In genomic region chr10:49174926-49175500, GRCh38 we compare ENCODE assay signal across 1 cellular context.
TF ChIP-seq lines count a peak whose summit lies in the region.

No MANE protein-coding gene starts in this region.

TF ChIP-seq in K562, 482 proteins besides CTCF, POLR2A, EP300 and RAD21 (continued from another document):
- TF ChIP-seq HINFP (tag; conservative IDR thresholded peaks at IDR 0.05; ENCODE audit: low read depth) (no peak), ARID1B (IDR thresholded peaks at IDR 0.05) (peak; percentile 19; the same call in 1 of the 2 replicates), HDAC1 (IDR thresholded peaks at IDR 0.05) (peak in 1 of 2 experiments; percentile 14; a peak in 1 of 4 replicates), TCF3 (CRISPR knock-in tag; IDR thresholded peaks at IDR 0.05) (0 out of 2 replicates have a peak, but pooled peaks have one; percentile 9), ZBTB11 (CRISPR knock-in tag; IDR thresholded peaks at IDR 0.05) (0 out of 6 replicates have a peak, but pooled peaks of 1 of the 3 experiments have one; percentile 15), XRCC4 (IDR thresholded peaks at IDR 0.05; ENCODE audit: extremely low read depth, insufficient read depth, insufficient read length) (no peak), RCOR1 (IDR thresholded peaks at IDR 0.05; ENCODE audit: borderline replicate concordance in 1 of 2, low read depth in 2 of 2, low read length in 2 of 2) (peak in 1 of 2 experiments; percentile 52; a peak in 1 of 4 replicates), PHB2 (IDR thresholded peaks at IDR 0.05; ENCODE audit: low read depth) (no peak), RREB1 (CRISPR knock-in tag; IDR thresholded peaks at IDR 0.05) (0 out of 2 replicates have a peak, but pooled peaks have one; percentile 30), MAX (CRISPR knock-in tag; IDR thresholded peaks at IDR 0.05) (0 out of 2 replicates have a peak, but pooled peaks have one; percentile 7), CBFA2T3 (IDR thresholded peaks at IDR 0.05) (peak; percentile 64), FOXJ3 (CRISPR knock-in tag; IDR thresholded peaks at IDR 0.05) (no peak), ZBTB2 (IDR thresholded peaks at IDR 0.05) (peak; percentile 43; the same call in 1 of the 2 replicates)
